In the genomic region with DNA sequence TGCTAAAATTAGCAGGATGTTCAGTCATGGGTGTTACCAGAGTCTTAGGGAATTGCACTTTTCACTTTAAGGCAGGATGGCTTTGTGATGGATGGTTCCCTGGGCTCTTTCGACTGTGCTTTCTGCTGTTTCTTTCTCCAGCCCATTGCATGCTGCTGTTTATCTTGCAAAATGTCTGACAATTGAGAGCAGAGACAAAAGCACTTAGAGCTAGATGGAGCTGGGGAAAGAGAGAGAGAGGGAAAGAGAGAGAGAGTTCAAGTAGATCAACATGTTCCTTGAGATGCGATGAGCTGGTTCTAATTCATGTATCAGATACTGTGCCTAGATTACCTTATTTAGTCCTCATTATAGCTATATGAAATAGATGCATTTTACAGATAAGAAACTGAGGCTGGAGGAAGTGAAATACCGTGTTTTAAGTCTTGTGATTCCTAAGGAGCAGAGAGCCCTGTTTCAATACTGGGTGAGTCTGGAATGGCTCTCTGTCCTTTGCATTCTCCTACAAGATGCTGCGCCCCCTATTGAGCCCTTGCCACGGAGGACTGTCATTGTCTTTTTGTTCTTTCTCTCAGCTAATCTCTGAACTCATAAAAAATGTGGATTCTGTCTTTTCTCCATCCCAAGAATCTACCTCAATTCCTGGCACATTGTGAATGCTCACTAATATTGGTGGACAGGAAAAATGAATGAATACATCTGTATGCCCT, we compare ENCODE assay signal across 1 cellular context.
TF ChIP-seq lines count a peak whose summit lies in the region.

No MANE protein-coding gene starts in this region.

TF ChIP-seq in GM12878, 131 proteins besides CTCF, POLR2A, EP300 and RAD21:
- TF ChIP-seq CREB1 (IDR thresholded peaks at IDR 0.05; ENCODE audit: low read depth) (no peak), KLF5 (IDR thresholded peaks at IDR 0.05; ENCODE audit: partially characterized antibody) (no peak), ZNF24 (IDR thresholded peaks at IDR 0.05) (no peak), MLLT1 (IDR thresholded peaks at IDR 0.05) (no peak), FOS (IDR thresholded peaks at IDR 0.05; ENCODE audit: borderline replicate concordance, extremely low read depth, insufficient read length) (no peak), BACH1 (IDR thresholded peaks at IDR 0.05; ENCODE audit: borderline replicate concordance) (no peak), BCL11A (IDR thresholded peaks at IDR 0.05; ENCODE audit: low read depth, low read length) (no peak), FOXK2 (IDR thresholded peaks at IDR 0.05) (no peak)
